Comparison of ENCODE assay signal across 1 cellular context in genomic region chr21:44583800-44584147, GRCh38.
TF ChIP-seq lines count a peak whose summit lies in the region.

No MANE protein-coding gene starts in this region.

TF ChIP-seq in GM12878, 131 proteins besides CTCF, POLR2A, EP300 and RAD21 (continues in another document):
- TF ChIP-seq ETV6 (conservative IDR thresholded peaks at IDR 0.05 in 1 of 2, IDR thresholded peaks at IDR 0.05 in 1 of 2; ENCODE audit: borderline replicate concordance in 1 of 2, low read depth in 1 of 2): no peak
- no peak for TF ChIP-seq MYC (IDR thresholded peaks at IDR 0.05; ENCODE audit: insufficient read depth, insufficient read length, insufficient replicate concordance, low read length, severe bottlenecking)
- no peak for TF ChIP-seq CBFB (IDR thresholded peaks at IDR 0.05; ENCODE audit: low read depth)
- no peak for TF ChIP-seq NR2F1 (conservative IDR thresholded peaks at IDR 0.05)
- TF ChIP-seq IRF5 (IDR thresholded peaks at IDR 0.05; ENCODE audit: borderline replicate concordance): no peak
- TF ChIP-seq TAF1 (IDR thresholded peaks at IDR 0.05; ENCODE audit: borderline replicate concordance, low read depth, low read length): no peak
- TF ChIP-seq SIN3A (IDR thresholded peaks at IDR 0.05; ENCODE audit: low read depth, low read length): no peak
- no peak for TF ChIP-seq HSF1 (IDR thresholded peaks at IDR 0.05; ENCODE audit: low read depth, low read length)
- no peak for TF ChIP-seq PML (IDR thresholded peaks at IDR 0.05; ENCODE audit: low read length)
- TF ChIP-seq SIX5 (IDR thresholded peaks at IDR 0.05; ENCODE audit: low read depth, low read length, severe bottlenecking): no peak
- TF ChIP-seq IRF4 (IDR thresholded peaks at IDR 0.05; ENCODE audit: low read depth, low read length): peak; percentile 55; the same call in 1 of the 2 replicates
- TF ChIP-seq CHD2 (IDR thresholded peaks at IDR 0.05; ENCODE audit: borderline replicate concordance, low read depth, low read length): no peak
- no peak for TF ChIP-seq CBX5 (IDR thresholded peaks at IDR 0.05; ENCODE audit: low read depth)
- no peak for TF ChIP-seq ZZZ3 (IDR thresholded peaks at IDR 0.05; ENCODE audit: control insufficient read depth, insufficient read length, low read depth)
- no peak for TF ChIP-seq ZNF207 (IDR thresholded peaks at IDR 0.05; ENCODE audit: borderline replicate concordance)
- TF ChIP-seq ZBTB11 (CRISPR knock-in tag; IDR thresholded peaks at IDR 0.05): peak; percentile 69
- TF ChIP-seq BCL3 (IDR thresholded peaks at IDR 0.05; ENCODE audit: borderline replicate concordance, insufficient read depth, low read depth, low read length, poor library complexity, severe bottlenecking): no peak
- TF ChIP-seq RCOR1 (conservative IDR thresholded peaks at IDR 0.05; ENCODE audit: low read depth, low read length): no peak
- peak; percentile 28; the same call in 1 of the 2 replicates for TF ChIP-seq RUNX3 (IDR thresholded peaks at IDR 0.05; ENCODE audit: low read length)
- TF ChIP-seq PRDM15 (CRISPR knock-in tag; IDR thresholded peaks at IDR 0.05): no peak
- no peak for TF ChIP-seq SMC3 (IDR thresholded peaks at IDR 0.05; ENCODE audit: borderline replicate concordance, low read length)
- peak; percentile 80 for TF ChIP-seq TCF7 (IDR thresholded peaks at IDR 0.05; ENCODE audit: borderline replicate concordance)
- TF ChIP-seq SMARCA5 (IDR thresholded peaks at IDR 0.05): no peak
- no peak for TF ChIP-seq ZSCAN29 (IDR thresholded peaks at IDR 0.05)
- TF ChIP-seq CREB1 (IDR thresholded peaks at IDR 0.05; ENCODE audit: low read depth): peak; percentile 53; the same call in 1 of the 2 replicates
- TF ChIP-seq STAT1 (conservative IDR thresholded peaks at IDR 0.05): no peak
- TF ChIP-seq YBX1 (IDR thresholded peaks at IDR 0.05): no peak
- no peak for TF ChIP-seq SREBF1 (IDR thresholded peaks at IDR 0.05; ENCODE audit: low read length)
- no peak for TF ChIP-seq YY1 (IDR thresholded peaks at IDR 0.05; ENCODE audit: low read depth, low read length)
- no peak for TF ChIP-seq RBBP5 (conservative IDR thresholded peaks at IDR 0.05)
- TF ChIP-seq ZBTB33 (IDR thresholded peaks at IDR 0.05): no peak
- TF ChIP-seq DPF2 (IDR thresholded peaks at IDR 0.05): no peak
- no peak for TF ChIP-seq ZNF622 (IDR thresholded peaks at IDR 0.05)
- no peak for TF ChIP-seq POU2F2 (IDR thresholded peaks at IDR 0.05; ENCODE audit: borderline replicate concordance, low read depth, low read length)
- no peak for TF ChIP-seq USF2 (IDR thresholded peaks at IDR 0.05; ENCODE audit: borderline replicate concordance, low read depth, low read length)
- peak; percentile 70 for TF ChIP-seq JUNB (IDR thresholded peaks at IDR 0.05)
- TF ChIP-seq NR2C2 (IDR thresholded peaks at IDR 0.05; ENCODE audit: borderline replicate concordance, control insufficient read depth, insufficient read length, low read depth): no peak
- TF ChIP-seq TCF3 (IDR thresholded peaks at IDR 0.05; ENCODE audit: borderline replicate concordance, insufficient read depth, low read depth, low read length): no peak
- no peak for TF ChIP-seq BRCA1 (IDR thresholded peaks at IDR 0.05; ENCODE audit: low read depth, low read length)
- TF ChIP-seq MTA3 (IDR thresholded peaks at IDR 0.05; ENCODE audit: borderline replicate concordance, low read length): no peak
- no peak for TF ChIP-seq TCF12 (IDR thresholded peaks at IDR 0.05; ENCODE audit: low read depth, low read length)
- no peak for TF ChIP-seq FOXM1 (IDR thresholded peaks at IDR 0.05; ENCODE audit: low read depth, low read length)
- no peak for TF ChIP-seq PBX3 (IDR thresholded peaks at IDR 0.05; ENCODE audit: insufficient replicate concordance, low read depth, low read length)
- TF ChIP-seq ZBED1 (IDR thresholded peaks at IDR 0.05; ENCODE audit: borderline replicate concordance): no peak
- TF ChIP-seq EZH2 (IDR thresholded peaks at IDR 0.05; ENCODE audit: borderline replicate concordance, control insufficient read depth, low read depth, low read length): no peak
- TF ChIP-seq ZNF24 (IDR thresholded peaks at IDR 0.05): no peak
- TF ChIP-seq MTA2 (IDR thresholded peaks at IDR 0.05; ENCODE audit: low read depth): no peak
- no peak for TF ChIP-seq RELB (IDR thresholded peaks at IDR 0.05; ENCODE audit: low read depth)
- no peak for TF ChIP-seq NFIC (IDR thresholded peaks at IDR 0.05; ENCODE audit: low read depth, low read length)
- peak in 1 of 2 experiments; percentile 34; a peak in 2 of 4 replicates for TF ChIP-seq BHLHE40 (IDR thresholded peaks at IDR 0.05; ENCODE audit: borderline replicate concordance in 1 of 2, low read depth in 2 of 2, low read length in 1 of 2)
